In the genomic region with DNA sequence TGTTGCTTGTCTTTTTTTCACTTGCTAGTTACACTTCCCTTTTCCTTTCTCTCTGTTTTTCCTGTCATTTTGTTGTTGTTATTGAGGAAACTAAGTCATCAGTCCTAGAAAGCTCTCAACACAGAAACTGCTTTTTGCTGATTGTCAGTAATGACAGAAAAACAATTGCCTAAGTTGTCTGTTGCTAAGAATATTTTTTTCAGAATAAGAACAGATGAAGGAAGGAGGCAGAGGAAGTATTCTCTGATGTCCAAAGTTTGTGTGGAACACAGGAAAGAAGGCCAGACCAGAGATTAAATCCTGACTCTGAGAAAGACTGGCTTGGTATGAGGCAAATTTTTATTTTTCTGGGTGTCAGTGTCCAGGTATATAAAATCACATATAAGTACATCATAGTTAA, we compare ENCODE assay signal across 24 cellular contexts.
DNase-seq lines count a peak whose midpoint lies in the region; ATAC-seq and TF ChIP-seq lines count a peak whose summit lies in the region.
"Had no signal": no experiment of that assay in that cellular context is flagged by ENCODE, and none has a peak within 500 bp of the region (broad histone marks: within the 10 kb centered on the region; RNA-seq: fewer than 3 reads in every experiment).

No MANE protein-coding gene starts in this region.

- H3K9me3 ChIP-seq in right atrium auricular region, result no peaks in the 10 kb centered on the region
- no peaks in the 10 kb centered on the region for H3K9me3 ChIP-seq in gastroesophageal sphincter
- H3K9me3 ChIP-seq in esophagus muscularis mucosa, result no peaks in the 10 kb centered on the region
- H3K9me3 ChIP-seq: BLaER1 treated with 17β-estradiol and CSF1 and Interleukin-3, amounts not matched to agents 10 nM and 100 nM; HAP-1; MG63; Peyer's patch; SK-N-SH had no signal

- H3K27ac ChIP-seq in right atrium auricular region, result no peak overlapping the region
- no peak overlapping the region for H3K27ac ChIP-seq in gastroesophageal sphincter
- H3K27ac ChIP-seq in esophagus muscularis mucosa (replicated peaks in 1 of 4), result no peak overlapping the region
- H3K27ac ChIP-seq: Peyer's patch had no signal

- no peak for TF ChIP-seq CTCF in right atrium auricular region (IDR thresholded peaks at IDR 0.05)
- no peak for TF ChIP-seq CTCF in gastroesophageal sphincter (IDR thresholded peaks at IDR 0.05)
- no peak for TF ChIP-seq CTCF in esophagus muscularis mucosa (IDR thresholded peaks at IDR 0.05)

- H3K4me3 ChIP-seq in right atrium auricular region (no peak overlapping the region), gastroesophageal sphincter (no peak overlapping the region), esophagus muscularis mucosa (no peak overlapping the region)
- H3K4me3 ChIP-seq: BLaER1 treated with 17β-estradiol and CSF1 and Interleukin-3, amounts not matched to agents 10 nM and 100 nM; HAP-1; MG63; Peyer's patch had no signal

- TF ChIP-seq EP300 in gastroesophageal sphincter (IDR thresholded peaks at IDR 0.05) (no peak), esophagus muscularis mucosa (IDR thresholded peaks at IDR 0.05) (no peak)

- no peak for TF ChIP-seq POLR2A in gastroesophageal sphincter (IDR thresholded peaks at IDR 0.05)
- TF ChIP-seq POLR2A in esophagus muscularis mucosa (IDR thresholded peaks at IDR 0.05; ENCODE audit: low read depth), result no peak

- DNase-seq in Right ventricle myocardium inferior (ENCODE audit: missing footprints) (no peak), right atrium auricular region (ENCODE audit: low spot score) (no peak), MV-4-11 (lab: John Stamatoyannopoulos, UW) (peak; percentile 30), NCI-H69 (lab: John Stamatoyannopoulos, UW) (no peak), NCI-H82 (lab: John Stamatoyannopoulos, UW) (no peak), esophagus muscularis mucosa (ENCODE audit: extremely low spot score) (no peak)
- DNase-seq: CD4-positive, alpha-beta memory T cell; DMS 273 treated with DMSO at 0.1 percent for 48 hours; DND-41; GOT3; IMR-90; KG1; MG63; NCI-H1092 treated with DMSO at 0.1 percent for 48 hours; NCI-H1436; NCI-H187; NCI-H2081 treated with DMSO at 0.1 percent for 48 hours; NCI-H524 treated with DMSO at 0.1 percent for 48 hours; Peyer's patch; SK-N-SH; SW 1271 had no signal

- H3K4me1 ChIP-seq in right atrium auricular region (no peaks in the 10 kb centered on the region), gastroesophageal sphincter (no peaks in the 10 kb centered on the region), esophagus muscularis mucosa (no peaks in the 10 kb centered on the region)
- H3K4me1 ChIP-seq: HAP-1, Peyer's patch had no signal

- H3K27me3 ChIP-seq in right atrium auricular region (no peaks in the 10 kb centered on the region), gastroesophageal sphincter (no peaks in the 10 kb centered on the region), esophagus muscularis mucosa (no peaks in the 10 kb centered on the region)
- H3K27me3 ChIP-seq: BLaER1 treated with 17β-estradiol and CSF1 and Interleukin-3, amounts not matched to agents 10 nM and 100 nM; MG63; Peyer's patch had no signal

- H3K36me3 ChIP-seq in right atrium auricular region (no peaks in the 10 kb centered on the region), gastroesophageal sphincter (no peaks in the 10 kb centered on the region), esophagus muscularis mucosa (no peaks in the 10 kb centered on the region)
- H3K36me3 ChIP-seq: BLaER1 treated with 17β-estradiol and CSF1 and Interleukin-3, amounts not matched to agents 10 nM and 100 nM; HAP-1; MG63; Peyer's patch had no signal

- intact Hi-C loops in Right ventricle myocardium inferior (cut with DNase I) (no loop called here), esophagus muscularis mucosa (cut with DNase I) (no loop called here)

- ATAC-seq in Right ventricle myocardium inferior (peak; percentile 48), gastroesophageal sphincter (peak; percentile 41)
